28 cellular contexts compared by ENCODE assay signal in genomic region chr3:147630921-147631320, GRCh38.
"Had no signal": no experiment of that assay in that cellular context is flagged by ENCODE, and none has a peak within 500 bp of the region (broad histone marks: within the 10 kb centered on the region; RNA-seq: fewer than 3 reads in every experiment).

No MANE protein-coding gene starts in this region.

- H3K36me3 Mint-ChIP-seq: activated naive CD4-positive, alpha-beta T cell treated with anti-CD3 and anti-CD28 coated beads, Interleukin-2, amount 50 U/mL, for 24 hours; natural killer cell treated with Interleukin-12 subunit alpha and Interleukin-12 subunit beta and Interleukin-15 and Interleukin-18, amount 100 ng/mL, for 72 hours; stimulated activated memory B cell treated with anti-CD40 and anti-IgM and Interleukin-4, amounts not matched to agents 10 μg/mL and 1 μg/mL and 100 μg/mL, for 72 hours had no signal

- H3K27ac Mint-ChIP-seq: activated B cell treated with CpG ODN at 0.5 μM for 24 hours; activated CD8-positive, alpha-beta T cell treated with anti-CD3 and anti-CD28 coated beads for 36 hours; activated naive CD4-positive, alpha-beta T cell treated with anti-CD3 and anti-CD28 coated beads, Interleukin-2, amount 50 U/mL, for 24 hours; activated naive CD8-positive, alpha-beta T cell treated with anti-CD3 and anti-CD28 coated beads, Interleukin-2, amount 50 U/mL, for 24 hours; activated T-helper 2 cell treated with anti-CD3 and anti-CD28 coated beads, Interferon-gamma antibody, Interleukin-2, Interleukin-4, amounts not matched to agents 10 μg/mL and 5 μg/mL and 100 μg/mL, durations not matched to agents 14 hours and 24 hours and 36 hours; natural killer cell treated with Interleukin-12 subunit alpha and Interleukin-12 subunit beta and Interleukin-15 and Interleukin-18, amount 100 ng/mL, for 72 hours; progenitor cell of endocrine pancreas; stimulated activated memory B cell treated with anti-CD40 and anti-IgM and Interleukin-4, amounts not matched to agents 10 μg/mL and 1 μg/mL and 100 μg/mL, for 72 hours had no signal

- FAIRE-seq: small intestine had no signal

- H3K27me3 Mint-ChIP-seq: activated B cell treated with CpG ODN at 0.5 μM for 24 hours; activated CD8-positive, alpha-beta T cell treated with anti-CD3 and anti-CD28 coated beads for 36 hours; activated naive CD4-positive, alpha-beta T cell treated with anti-CD3 and anti-CD28 coated beads, Interleukin-2, amount 50 U/mL, for 24 hours; activated naive CD8-positive, alpha-beta T cell treated with anti-CD3 and anti-CD28 coated beads, Interleukin-2, amount 50 U/mL, for 24 hours; natural killer cell treated with Interleukin-12 subunit alpha and Interleukin-12 subunit beta and Interleukin-15 and Interleukin-18, amount 100 ng/mL, for 72 hours; progenitor cell of endocrine pancreas; stimulated activated memory B cell treated with anti-CD40 and anti-IgM and Interleukin-4, amounts not matched to agents 10 μg/mL and 1 μg/mL and 100 μg/mL, for 72 hours had no signal

- H3K4me3 ChIP-seq: colonic mucosa, dorsolateral prefrontal cortex, gastroesophageal sphincter, hepatocyte, left ventricle myocardium inferior, mucosa of descending colon, ovary, stomach, thyroid gland, upper lobe of left lung had no signal

- H3K4me1 Mint-ChIP-seq: activated B cell treated with CpG ODN at 0.5 μM for 24 hours; activated naive CD4-positive, alpha-beta T cell treated with anti-CD3 and anti-CD28 coated beads, Interleukin-2, amount 50 U/mL, for 24 hours; activated naive CD8-positive, alpha-beta T cell treated with anti-CD3 and anti-CD28 coated beads, Interleukin-2, amount 50 U/mL, for 24 hours; stimulated activated memory B cell treated with anti-CD40 and anti-IgM and Interleukin-4, amounts not matched to agents 10 μg/mL and 1 μg/mL and 100 μg/mL, for 72 hours had no signal

- DNase-seq: activated B cell treated with CpG ODN at 0.5 μM for 24 hours; activated CD4-positive, alpha-beta T cell treated with anti-CD3 and anti-CD28 coated beads, Interleukin-2, amount 50 U/mL, for 1 hour; activated CD8-positive, alpha-beta T cell treated with anti-CD3 and anti-CD28 coated beads for 36 hours; activated naive CD8-positive, alpha-beta T cell treated with anti-CD3 and anti-CD28 coated beads, Interleukin-2, amount 50 U/mL, for 24 hours; activated T-cell treated with anti-CD3 and anti-CD28 coated beads, Interleukin-2, amount 50 U/mL, for 48 hours; colonic mucosa; dorsolateral prefrontal cortex; effector memory CD4-positive, alpha-beta T cell; islet precursor cell; left ventricle myocardium inferior; mucosa of descending colon; ovary; small intestine; stimulated activated CD4-positive, alpha-beta T cell treated with anti-CD3 and anti-CD28 coated beads, Interleukin-1b, Interleukin-23, amount 100 ng/mL, for 48 hours; stimulated activated CD4-positive, alpha-beta T cell treated with anti-CD3 and anti-CD28 coated beads, Interleukin-4, amount 100 ng/mL, for 4 hours; stimulated activated CD8-positive, alpha-beta memory T cell treated with anti-CD3 and anti-CD28 coated beads, Interleukin-4, amount 100 ng/mL, for 48 hours; stomach; T-helper 2 cell; thyroid gland; upper lobe of left lung had no signal

- H3K4me3 Mint-ChIP-seq: activated B cell treated with CpG ODN at 0.5 μM for 24 hours; activated CD8-positive, alpha-beta T cell treated with anti-CD3 and anti-CD28 coated beads for 36 hours; activated naive CD4-positive, alpha-beta T cell treated with anti-CD3 and anti-CD28 coated beads, Interleukin-2, amount 50 U/mL, for 24 hours; activated naive CD8-positive, alpha-beta T cell treated with anti-CD3 and anti-CD28 coated beads, Interleukin-2, amount 50 U/mL, for 24 hours; natural killer cell treated with Interleukin-12 subunit alpha and Interleukin-12 subunit beta and Interleukin-15 and Interleukin-18, amount 100 ng/mL, for 72 hours; stimulated activated memory B cell treated with anti-CD40 and anti-IgM and Interleukin-4, amounts not matched to agents 10 μg/mL and 1 μg/mL and 100 μg/mL, for 72 hours had no signal

- H3K9me3 ChIP-seq: colonic mucosa, mucosa of descending colon, ovary, thyroid gland, upper lobe of left lung had no signal

- H3K9me3 Mint-ChIP-seq: activated naive CD4-positive, alpha-beta T cell treated with anti-CD3 and anti-CD28 coated beads, Interleukin-2, amount 50 U/mL, for 24 hours had no signal

- H3K27me3 ChIP-seq: colonic mucosa, gastroesophageal sphincter, hepatocyte, ovary, stomach, thyroid gland, upper lobe of left lung had no signal

- ATAC-seq: activated CD8-positive, alpha-beta T cell treated with anti-CD3 and anti-CD28 coated beads for 36 hours; activated naive CD8-positive, alpha-beta T cell treated with anti-CD3 and anti-CD28 coated beads, Interleukin-2, amount 50 U/mL, for 24 hours; gastroesophageal sphincter; mucosa of descending colon; natural killer cell treated with Interleukin-12 subunit alpha and Interleukin-12 subunit beta and Interleukin-15 and Interleukin-18, amount 100 ng/mL, for 72 hours; sciatic nerve; stimulated activated memory B cell treated with anti-CD40 and anti-IgM and Interleukin-4, amounts not matched to agents 10 μg/mL and 1 μg/mL and 100 μg/mL, for 72 hours had no signal

- H3K27ac ChIP-seq: colonic mucosa, dorsolateral prefrontal cortex, gastroesophageal sphincter, hepatocyte, left ventricle myocardium inferior, ovary, stomach, thyroid gland, upper lobe of left lung had no signal

- H3K79me2 ChIP-seq: hepatocyte had no signal

- H3K36me3 ChIP-seq: colonic mucosa, gastroesophageal sphincter, left ventricle myocardium inferior, ovary, stomach, thyroid gland, upper lobe of left lung had no signal

- H3K4me1 ChIP-seq: colonic mucosa, gastroesophageal sphincter, left ventricle myocardium inferior, stomach, thyroid gland, upper lobe of left lung had no signal

- H3K4me2 ChIP-seq: hepatocyte had no signal

- H2AFZ ChIP-seq: hepatocyte had no signal
